ENCODE assay signal across 21 cellular contexts in genomic region chr12:15846887-15847286, GRCh38. TPM values are rescaled to one million over a fixed set of nuclear protein-coding genes. Genes with fewer than 3 reads are reported as not detected.
DNase-seq lines count a peak whose midpoint lies in the region; ATAC-seq and TF ChIP-seq lines count a peak whose summit lies in the region.
"Had no signal": no experiment of that assay in that cellular context is flagged by ENCODE, and none has a peak within 500 bp of the region (broad histone marks: within the 10 kb centered on the region; RNA-seq: fewer than 3 reads in every experiment).

No MANE protein-coding gene starts in this region.

- H3K27ac ChIP-seq in right atrium auricular region, result peak overlapping the region in 1 of 2 donors; percentile 31
- H3K27ac ChIP-seq in aorta (ENCODE audit: low read depth in 1 of 2, low read length in 2 of 2), result peak overlapping the region in 1 of 2 donors; percentile 14
- H3K27ac ChIP-seq: prostate gland, SK-N-MC, thyroid gland had no signal

- intact Hi-C loops in Right ventricle myocardium superior (cut with DNase I) (no loop called here), aorta (cut with DNase I) (no loop called here)

- 1 to 9% methylated on average over 2 of the region's 2 CpGs for WGBS in aorta, 2 donors

- DNase-seq in Right ventricle myocardium superior (no peak), right atrium auricular region (ENCODE audit: low spot score) (no peak), fibroblast of peridontal ligament (ENCODE audit: extremely low read depth) (peak; percentile 99), myocyte (ENCODE audit: low read depth) (peak; percentile 66), aorta (no peak), RPMI8226 (no peak), amniotic stem cell (lab: John Stamatoyannopoulos, UW) (no peak), NCI-H146 (lab: John Stamatoyannopoulos, UW) (no peak)
- DNase-seq: 8988T; activated CD4-positive, alpha-beta T cell treated with anti-CD3 and anti-CD28 coated beads for 1 hour; activated CD8-positive, alpha-beta memory T cell treated with anti-CD3 and anti-CD28 coated beads, Interleukin-2, amount 10 ng/mL, durations not matched to agents 7 days and 5 days; activated naive CD8-positive, alpha-beta T cell treated with anti-CD3 and anti-CD28 coated beads, Interleukin-2, amount 10 ng/mL, durations not matched to agents 7 days and 5 days; CD4-positive, CD25-positive, alpha-beta regulatory T cell; effector CD4-positive, alpha-beta T cell; NCI-H1105 treated with DMSO at 0.1 percent for 48 hours; NCI-H774; PC-3; thyroid gland had no signal

- H3K4me1 ChIP-seq in right atrium auricular region (peaks cover 0 to 5% of the 10 kb centered on the region in 2 donors), aorta (ENCODE audit: control insufficient read depth in 1 of 2, insufficient read depth in 2 of 2, low read length in 2 of 2) (no peaks in the 10 kb centered on the region)
- H3K4me1 ChIP-seq: prostate gland, thyroid gland had no signal

- no peak for TF ChIP-seq CTCF in right atrium auricular region (IDR thresholded peaks at IDR 0.05)

- ATAC-seq in Right ventricle myocardium superior (ENCODE audit: poor library complexity) (peak; percentile 91), aorta (ENCODE audit: low FRiP score) (peak; percentile 60)
- ATAC-seq: activated CD8-positive, alpha-beta memory T cell treated with anti-CD3 and anti-CD28 coated beads, Interleukin-2, amount 10 ng/mL, durations not matched to agents 7 days and 5 days; activated T-helper 17 cell treated with anti-CD3 and anti-CD28 coated beads, Interleukin-2, amount 50 U/mL, for 72 hours; PC-3 had no signal

- no peaks in the 10 kb centered on the region for H3K9me3 ChIP-seq in right atrium auricular region
- no peaks in the 10 kb centered on the region for H3K9me3 ChIP-seq in aorta (ENCODE audit: control insufficient read depth, low read length)
- H3K9me3 ChIP-seq: prostate gland, thyroid gland had no signal

- H3K27me3 ChIP-seq in right atrium auricular region, result no peaks in the 10 kb centered on the region
- no peaks in the 10 kb centered on the region for H3K27me3 ChIP-seq in aorta (ENCODE audit: control insufficient read depth in 1 of 2, insufficient read depth in 2 of 2, low read length in 1 of 2)
- H3K27me3 ChIP-seq: thyroid gland had no signal

- H3K36me3 ChIP-seq in right atrium auricular region (no peaks in the 10 kb centered on the region), aorta (ENCODE audit: control insufficient read depth in 1 of 2, insufficient read depth in 2 of 2, low read length in 1 of 2) (no peaks in the 10 kb centered on the region)
- H3K36me3 ChIP-seq: prostate gland, thyroid gland had no signal

- no peak overlapping the region for H3K4me3 ChIP-seq in right atrium auricular region
- no peak overlapping the region for H3K4me3 ChIP-seq in aorta (ENCODE audit: low read length in 2 of 2)
- H3K4me3 ChIP-seq: prostate gland, SK-N-MC, thyroid gland had no signal

RNA-seq across cellular contexts. Expression of gene STRAP, which starts 35.3 kb away (rescaled TPM):
- total RNA-seq in Right ventricle myocardium superior (123 TPM), right atrium auricular region (10 to 100 TPM; 75.7 to 77.1 TPM), myocyte (116 and 121 TPM in 2 replicates), aorta (10 to 100 TPM; 62.1 to 85.2 TPM)
- polyA plus RNA-seq in myocyte (2012), result 165 TPM
- 100 to 1,000 TPM in 1 of 2 donors, 10 to 100 TPM in 1; 60.2 to 120 TPM for polyA plus RNA-seq in aorta

RNA-seq across cellular contexts. Expression of gene EPS8, which starts 57.7 kb away (rescaled TPM):
- 17.5 TPM for total RNA-seq in Right ventricle myocardium superior
- total RNA-seq in right atrium auricular region, result 10 to 100 TPM; 46.9 to 72.3 TPM
- 65.2 and 80.3 TPM in 2 replicates for total RNA-seq in myocyte
- polyA plus RNA-seq in myocyte (2012), result 47.1 TPM
- 100 to 1,000 TPM; 124 to 165 TPM for total RNA-seq in aorta
- 100 to 1,000 TPM in 1 of 2 donors, 10 to 100 TPM in 1; 56.0 to 135 TPM for polyA plus RNA-seq in aorta

Comparison
In these comparisons a context has a peak if more than half of its experiments do, and no peak if none do; other contexts are left out.
1. DNase-seq: peak in fibroblast of peridontal ligament (single experiment) and myocyte (single experiment); none in Right ventricle myocardium superior (single experiment), right atrium auricular region (single experiment), aorta (0 of 2), RPMI8226 (single experiment), amniotic stem cell (single experiment) and NCI-H146 (single experiment).